ENCODE assay signal across 17 cellular contexts in genomic region chr3:48475188-48475587, GRCh38. TPM values are rescaled to one million over a fixed set of nuclear protein-coding genes. Genes with fewer than 3 reads are reported as not detected.
A peak's percentile ranks its signal among the peaks of the same experiment; 100 is the strongest.
DNase-seq lines count a peak whose midpoint lies in the region; ATAC-seq and TF ChIP-seq lines count a peak whose summit lies in the region.
"Had no signal": no experiment of that assay in that cellular context is flagged by ENCODE, and none has a peak within 500 bp of the region (broad histone marks: within the 10 kb centered on the region; RNA-seq: fewer than 3 reads in every experiment).

No MANE protein-coding gene starts in this region.

- ATAC-seq in activated CD8-positive, alpha-beta memory T cell treated with anti-CD3 and anti-CD28 coated beads, Interleukin-2, amount 10 ng/mL, durations not matched to agents 7 days and 5 days: no peak
- ATAC-seq in WTC11: peak; percentile 4; the same call in 1 of the 2 replicates

- peaks cover 12% of the 10 kb centered on the region for H3K79me1 ChIP-seq in trophoblast cell (ENCODE audit: low read length)

- H3K9ac ChIP-seq in iPS-15b (ENCODE audit: low read depth, low read length) (peak overlapping the region; percentile 14), trophoblast cell (ENCODE audit: low read length) (no peak overlapping the region)

- H4K91ac ChIP-seq in trophoblast cell (ENCODE audit: low read depth, low read length): no peak overlapping the region

- H3K9me3 Mint-ChIP-seq in activated CD8-positive, alpha-beta memory T cell treated with anti-CD3 and anti-CD28 coated beads, Interleukin-2, amount 10 ng/mL, durations not matched to agents 7 days and 5 days (ENCODE audit: low read depth): no peaks in the 10 kb centered on the region
- no peaks in the 10 kb centered on the region for H3K9me3 Mint-ChIP-seq in WTC11
- H3K9me3 Mint-ChIP-seq: IgD-negative memory B cell had no signal

- peaks cover 65% of the 10 kb centered on the region for H3K4me1 Mint-ChIP-seq in activated CD8-positive, alpha-beta memory T cell treated with anti-CD3 and anti-CD28 coated beads, Interleukin-2, amount 10 ng/mL, durations not matched to agents 7 days and 5 days
- peaks cover 39% of the 10 kb centered on the region for H3K4me1 Mint-ChIP-seq in WTC11

- H2AK5ac ChIP-seq in trophoblast cell (ENCODE audit: low read length): peak overlapping the region; percentile 64

- H3K27me3 Mint-ChIP-seq in activated CD8-positive, alpha-beta memory T cell treated with anti-CD3 and anti-CD28 coated beads, Interleukin-2, amount 10 ng/mL, durations not matched to agents 7 days and 5 days: no peaks in the 10 kb centered on the region
- H3K27me3 Mint-ChIP-seq in WTC11 (ENCODE audit: low read depth): no peaks in the 10 kb centered on the region; the same call in none of the 2 replicates
- H3K27me3 Mint-ChIP-seq: IgD-negative memory B cell had no signal

- no peaks in the 10 kb centered on the region for H4K20me1 ChIP-seq in osteoblast (ENCODE audit: insufficient read depth, low read length)

- H3K27ac ChIP-seq in trophoblast cell (ENCODE audit: low read depth, low read length): no peak overlapping the region
- H3K27ac ChIP-seq in osteoblast (ENCODE audit: low read depth, low read length): no peak overlapping the region
- H3K27ac ChIP-seq: ascending aorta, coronary artery had no signal

- no peak overlapping the region for H3K4ac ChIP-seq in trophoblast cell (ENCODE audit: low read depth, low read length)

- H3K9me3 ChIP-seq in iPS-15b (ENCODE audit: control insufficient read depth, insufficient read depth, low read length) (no peaks in the 10 kb centered on the region), trophoblast cell (ENCODE audit: insufficient read depth, low read depth, low read length) (no peaks in the 10 kb centered on the region), osteoblast (ENCODE audit: low read depth, low read length) (no peaks in the 10 kb centered on the region)
- H3K9me3 ChIP-seq: ascending aorta, HAP-1 had no signal

- H2AFZ ChIP-seq in trophoblast cell (ENCODE audit: insufficient read depth, low read length, poor library complexity) (no peak overlapping the region), osteoblast (ENCODE audit: low read length) (no peak overlapping the region)

- no peak for TF ChIP-seq CTCF in WTC11 (IDR thresholded peaks at IDR 0.05)
- TF ChIP-seq CTCF in osteoblast (IDR thresholded peaks at IDR 0.05; ENCODE audit: extremely low read depth, low read depth, low read length): no peak

- H3K36me3 Mint-ChIP-seq in activated CD8-positive, alpha-beta memory T cell treated with anti-CD3 and anti-CD28 coated beads, Interleukin-2, amount 10 ng/mL, durations not matched to agents 7 days and 5 days: peaks cover 24% of the 10 kb centered on the region
- H3K36me3 Mint-ChIP-seq in WTC11: no peaks in the 10 kb centered on the region; the same call in 1 of the 2 replicates
- H3K36me3 Mint-ChIP-seq: IgD-negative memory B cell had no signal

- H3K4me3 Mint-ChIP-seq in activated CD8-positive, alpha-beta memory T cell treated with anti-CD3 and anti-CD28 coated beads, Interleukin-2, amount 10 ng/mL, durations not matched to agents 7 days and 5 days: no peak overlapping the region
- H3K4me3 Mint-ChIP-seq in WTC11: peak overlapping the region; percentile 14

- peak overlapping the region; percentile 16 for H4K12ac ChIP-seq in trophoblast cell (ENCODE audit: low read depth, low read length)

- peaks cover 4% of the 10 kb centered on the region for H3K79me2 ChIP-seq in trophoblast cell (ENCODE audit: control insufficient read depth, insufficient read depth, low read length, poor library complexity)
- H3K79me2 ChIP-seq in osteoblast (ENCODE audit: insufficient read depth, low read length): peaks cover 20% of the 10 kb centered on the region

- no peak overlapping the region for H2BK5ac ChIP-seq in trophoblast cell (ENCODE audit: low read depth, low read length, poor library complexity)

- H3K14ac ChIP-seq in trophoblast cell (ENCODE audit: low read length): no peak overlapping the region

- no peak overlapping the region for H2BK120ac ChIP-seq in trophoblast cell (ENCODE audit: insufficient read depth, low read length, poor library complexity)

- no CpG with 5 or more reads among the region's 11 CpGs for WGBS in trophoblast cell (ENCODE audit: extremely low coverage, insufficient coverage, insufficient read length)

- POLR2A ChIA-PET in WTC11 (lab: Charles Lee): interaction anchor here (0.6 to 3.3 kb wide), 6 partner anchors 8 to 160 kb away, joined by 3 to 21 read pairs (median 3); partner anchors contain the start of genes CCDC51, PFKFB4, SHISA5 and SLC26A6

- no peak overlapping the region for H2BK12ac ChIP-seq in trophoblast cell (ENCODE audit: low read length)

- peaks cover 22% of the 10 kb centered on the region for H3K36me3 ChIP-seq in iPS-15b (ENCODE audit: control insufficient read depth, insufficient read depth, low read length)
- peaks cover 18 to 21% of the 10 kb centered on the region in 2 experiments for H3K36me3 ChIP-seq in trophoblast cell (ENCODE audit: control insufficient read depth in 1 of 2, insufficient read depth in 2 of 2, low read length in 2 of 2)
- H3K36me3 ChIP-seq in osteoblast (ENCODE audit: insufficient read depth, low read length): peaks cover 6% of the 10 kb centered on the region
- H3K36me3 ChIP-seq: HAP-1 had no signal

- peak overlapping the region; percentile 62 for H3K27ac Mint-ChIP-seq in activated CD8-positive, alpha-beta memory T cell treated with anti-CD3 and anti-CD28 coated beads, Interleukin-2, amount 10 ng/mL, durations not matched to agents 7 days and 5 days
- peak overlapping the region; percentile 79 for H3K27ac Mint-ChIP-seq in WTC11

- H3K4me2 ChIP-seq in trophoblast cell (ENCODE audit: low read length) (no peak overlapping the region), osteoblast (ENCODE audit: insufficient read depth, low read length) (no peak overlapping the region)

- no peak overlapping the region for H4K8ac ChIP-seq in trophoblast cell (ENCODE audit: low read depth, low read length)

- DNase-seq in activated CD8-positive, alpha-beta memory T cell treated with anti-CD3 and anti-CD28 coated beads, Interleukin-2, amount 10 ng/mL, durations not matched to agents 7 days and 5 days: no peak
- no peak for DNase-seq in activated CD8-positive, alpha-beta memory T cell treated with anti-CD3 and anti-CD28 coated beads for 24 hours
- peak; percentile 34 for DNase-seq in WTC11 (ENCODE audit: low spot score)
- DNase-seq in trophoblast cell: no peak
- DNase-seq in DMS153 treated with DMSO at 0.1 percent for 48 hours (lab: John Stamatoyannopoulos, UW; ENCODE audit: unreplicated experiment): no peak
- DNase-seq in osteoblast (ENCODE audit: insufficient read length, low spot score, missing footprints): no peak
- no peak for DNase-seq in kidney glomerular epithelial cell (lab: John Stamatoyannopoulos, UW)
- DNase-seq: ACHN, DMS153, hypothalamus, NCI-H2171, SHP77 treated with DMSO at 0.1 percent for 48 hours had no signal

- no peak overlapping the region for H3K23ac ChIP-seq in trophoblast cell (ENCODE audit: low read length)

- H3K4me1 ChIP-seq in iPS-15b (ENCODE audit: control insufficient read depth, insufficient read depth, low read length) (peaks cover 16% of the 10 kb centered on the region), trophoblast cell (ENCODE audit: control insufficient read depth in 1 of 2, insufficient read depth in 2 of 2, low read length in 2 of 2) (peaks cover 9 to 13% of the 10 kb centered on the region in 2 experiments), osteoblast (ENCODE audit: insufficient read depth, low read length) (peaks cover 12% of the 10 kb centered on the region)

- no peak overlapping the region for H3K4me3 ChIP-seq in iPS-15b (ENCODE audit: low read depth, low read length)
- no peak overlapping the region for H3K4me3 ChIP-seq in trophoblast cell (ENCODE audit: low read depth, low read length)
- no peak overlapping the region for H3K4me3 ChIP-seq in osteoblast (ENCODE audit: insufficient read depth, low read length)
- H3K4me3 ChIP-seq: ascending aorta, coronary artery, HAP-1 had no signal

- no peak overlapping the region for H3K18ac ChIP-seq in trophoblast cell (ENCODE audit: low read length)

- H3K27me3 ChIP-seq in iPS-15b (ENCODE audit: control insufficient read depth, insufficient read depth, low read length) (no peaks in the 10 kb centered on the region), trophoblast cell (ENCODE audit: insufficient read depth, low read length) (no peaks in the 10 kb centered on the region), osteoblast (ENCODE audit: insufficient read depth, low read length) (no peaks in the 10 kb centered on the region)
- H3K27me3 ChIP-seq: ascending aorta had no signal

- CTCF ChIA-PET in activated CD8-positive, alpha-beta memory T cell treated with anti-CD3 and anti-CD28 coated beads, Interleukin-2, amount 10 ng/mL, durations not matched to agents 7 days and 5 days (lab: Charles Lee): interaction anchor here (3.9 to 9.7 kb wide), 3 partner anchors 32 to 83 kb away, joined by 27 to 101 read pairs (median 46); partner anchors contain the start of genes PFKFB4 and SHISA5
- CTCF ChIA-PET in WTC11 (lab: Charles Lee): interaction anchor here (0.8 to 6.3 kb wide), 15 partner anchors 10 to 1196 kb away, joined by 3 to 168 read pairs (median 5); partner anchors contain the start of genes CCDC51, SHISA5, SLC26A6 and TMA7

RNA-seq across cellular contexts. Expression of gene ATRIP, which starts 28.7 kb away (rescaled TPM):
- total RNA-seq in activated CD8-positive, alpha-beta memory T cell treated with anti-CD3 and anti-CD28 coated beads, Interleukin-2, amount 10 ng/mL, durations not matched to agents 7 days and 5 days: 10 to 100 TPM; 20.9 to 21.2 TPM
- total RNA-seq in WTC11 (2021): 15.5 to 18.2 TPM (median 15.6 TPM) in 3 replicates
- 9.1 and 9.8 TPM in 2 replicates for polyA plus RNA-seq in trophoblast cell (2013)
- 5.0 and 5.1 TPM in 2 replicates for total RNA-seq in osteoblast

RNA-seq across cellular contexts. Expression of gene SHISA5, which starts 28.8 kb away (rescaled TPM):
- 100 to 1,000 TPM; 198 to 313 TPM for total RNA-seq in activated CD8-positive, alpha-beta memory T cell treated with anti-CD3 and anti-CD28 coated beads, Interleukin-2, amount 10 ng/mL, durations not matched to agents 7 days and 5 days
- total RNA-seq in WTC11 (2021): 137 to 165 TPM (median 158 TPM) in 3 replicates
- 314 and 318 TPM in 2 replicates for polyA plus RNA-seq in trophoblast cell (2013)
- total RNA-seq in osteoblast: 99.3 and 105 TPM in 2 replicates

RNA-seq across cellular contexts. Expression of gene TMA7, which starts 35.1 kb away (rescaled TPM):
- 100 to 1,000 TPM; 219 to 298 TPM for total RNA-seq in activated CD8-positive, alpha-beta memory T cell treated with anti-CD3 and anti-CD28 coated beads, Interleukin-2, amount 10 ng/mL, durations not matched to agents 7 days and 5 days
- total RNA-seq in WTC11 (2021): 281 to 318 TPM (median 285 TPM) in 3 replicates
- polyA plus RNA-seq in trophoblast cell (2013): 586 and 607 TPM in 2 replicates
- 128 and 135 TPM in 2 replicates for total RNA-seq in osteoblast

RNA-seq across cellular contexts. Expression of gene CCDC51, which starts 35.3 kb away (rescaled TPM):
- 10 to 100 TPM; 18.4 to 21.9 TPM for total RNA-seq in activated CD8-positive, alpha-beta memory T cell treated with anti-CD3 and anti-CD28 coated beads, Interleukin-2, amount 10 ng/mL, durations not matched to agents 7 days and 5 days
- total RNA-seq in WTC11 (2021) (23.9 to 25.1 TPM (median 24.7 TPM) in 3 replicates), osteoblast (13.3 and 17.4 TPM in 2 replicates)
- polyA plus RNA-seq in trophoblast cell (2013): 11.1 and 11.5 TPM in 2 replicates

RNA-seq across cellular contexts. Expression of gene PLXNB1, which starts 45.3 kb away (rescaled TPM):
- 1 to 10 TPM; 1.8 to 4.0 TPM for total RNA-seq in activated CD8-positive, alpha-beta memory T cell treated with anti-CD3 and anti-CD28 coated beads, Interleukin-2, amount 10 ng/mL, durations not matched to agents 7 days and 5 days
- total RNA-seq in WTC11 (2021): 119 to 143 TPM (median 125 TPM) in 3 replicates
- 48.1 and 50.4 TPM in 2 replicates for polyA plus RNA-seq in trophoblast cell (2013)
- 23.3 and 33.7 TPM in 2 replicates for total RNA-seq in osteoblast
- polyA plus RNA-seq: IgD-negative memory B cell had no signal
